Comparison of ENCODE assay signal across 17 cellular contexts in the genomic region with DNA sequence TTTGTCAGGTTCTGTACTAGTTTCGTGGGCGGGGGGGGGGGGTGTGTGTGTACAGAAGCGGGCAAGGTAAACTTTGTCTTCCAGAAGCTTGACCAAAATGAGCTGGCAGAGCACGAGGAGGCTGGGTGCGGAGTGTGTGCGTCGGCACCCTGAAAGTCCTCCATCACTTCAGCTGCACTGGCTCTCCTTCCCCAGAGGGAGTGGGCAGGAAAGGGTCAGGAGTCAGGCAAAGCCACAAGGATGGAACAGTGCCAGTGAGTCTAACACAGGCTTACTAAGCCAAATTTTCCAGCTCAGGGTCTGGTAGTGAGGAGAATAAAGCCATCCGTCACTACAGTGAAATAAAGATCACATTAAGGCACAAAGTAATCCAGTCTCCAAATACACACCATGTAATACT. TPM values are rescaled to one million over a fixed set of nuclear protein-coding genes. Genes with fewer than 3 reads are reported as not detected.
"Had no signal": no experiment of that assay in that cellular context is flagged by ENCODE, and none has a peak within 500 bp of the region (broad histone marks: within the 10 kb centered on the region; RNA-seq: fewer than 3 reads in every experiment).

No MANE protein-coding gene starts in this region.

- H3K4me1 ChIP-seq: prostate gland, right lobe of liver, spleen, upper lobe of left lung had no signal

- H3K9me3 ChIP-seq: prostate gland, right lobe of liver, spleen, upper lobe of left lung had no signal

- H3K27ac ChIP-seq: brain microvascular endothelial cell, prostate gland, right lobe of liver, spleen, upper lobe of left lung, VCaP had no signal

- H3K27me3 ChIP-seq: brain microvascular endothelial cell, right lobe of liver, upper lobe of left lung had no signal

- H3K36me3 ChIP-seq: brain microvascular endothelial cell, prostate gland, right lobe of liver, spleen, upper lobe of left lung had no signal

- H3K4me3 ChIP-seq: prostate gland, right lobe of liver, spleen, upper lobe of left lung had no signal

- DNase-seq: activated CD4-positive, alpha-beta memory T cell treated with anti-CD3 and anti-CD28 coated beads for 36 hours; activated effector memory CD4-positive, alpha-beta T cell treated with Interleukin-2 at 50 U/mL for 16 hours; activated T-cell treated with anti-CD3 and anti-CD28 coated beads, Interleukin-2, amount 50 U/mL, for 4 hours; amniotic stem cell; brain microvascular endothelial cell; effector memory CD4-positive, alpha-beta T cell; foreskin melanocyte; head of caudate nucleus; kidney glomerular epithelial cell; right lobe of liver; spleen; upper lobe of left lung had no signal

RNA-seq across cellular contexts. Expression of a gene that starts 11.9 kb away (rescaled TPM):
- total RNA-seq: activated CD4-positive, alpha-beta memory T cell treated with anti-CD3 and anti-CD28 coated beads for 36 hours; activated naive CD4-positive, alpha-beta T cell treated with anti-CD3 and anti-CD28 coated beads, Interleukin-2, amount 50 U/mL, for 72 hours; activated T-cell treated with anti-CD3 and anti-CD28 coated beads, Interleukin-2, amount 50 U/mL, for 4 hours; mesenteric fat pad; right lobe of liver; spleen; T-helper 1 cell treated with Interleukin-12 subunit alpha and Interleukin-12 subunit beta and Interleukin-4 antibody, amounts not matched to agents 30 ng/mL and 1 ng/mL, for 36 hours had no signal
